ENCODE assay signal across 2 cellular contexts in genomic region chr3:45482829-45483228, GRCh38.
A peak's percentile ranks its signal among the peaks of the same experiment; 100 is the strongest.
TF ChIP-seq lines count a peak whose summit lies in the region.

No MANE protein-coding gene starts in this region.

TF ChIP-seq in IMR-90, 13 proteins besides CTCF, POLR2A, EP300 and RAD21:
- no peak for TF ChIP-seq RCOR1 (IDR thresholded peaks at IDR 0.05; ENCODE audit: insufficient replicate concordance, low read length)
- no peak for TF ChIP-seq NFE2L2 (IDR thresholded peaks at IDR 0.05; ENCODE audit: low read depth, low read length)
- TF ChIP-seq SMC3 (IDR thresholded peaks at IDR 0.05; ENCODE audit: low read depth, low read length) = no peak
- TF ChIP-seq MAFK (IDR thresholded peaks at IDR 0.05; ENCODE audit: low read depth, low read length) = no peak
- no peak for TF ChIP-seq RFX5 (IDR thresholded peaks at IDR 0.05; ENCODE audit: low read depth, low read length)
- TF ChIP-seq CEBPB (IDR thresholded peaks at IDR 0.05; ENCODE audit: low read depth, low read length) = no peak
- TF ChIP-seq ELK1 (IDR thresholded peaks at IDR 0.05; ENCODE audit: borderline replicate concordance, low read depth, low read length) = no peak
- no peak for TF ChIP-seq USF2 (IDR thresholded peaks at IDR 0.05; ENCODE audit: low read depth, low read length)
- TF ChIP-seq MAZ (IDR thresholded peaks at IDR 0.05; ENCODE audit: borderline replicate concordance, low read depth, low read length) = no peak
- TF ChIP-seq BHLHE40 (IDR thresholded peaks at IDR 0.05; ENCODE audit: low read depth, low read length) = no peak
- no peak for TF ChIP-seq CHD1 (IDR thresholded peaks at IDR 0.05; ENCODE audit: low read depth, low read length)
- TF ChIP-seq MXI1 (IDR thresholded peaks at IDR 0.05; ENCODE audit: borderline replicate concordance, low read depth, low read length) = no peak
- TF ChIP-seq FOS (IDR thresholded peaks at IDR 0.05; ENCODE audit: low read depth, low read length) = no peak

TF ChIP-seq in K562, 482 proteins besides CTCF, POLR2A, EP300 and RAD21:
- TF ChIP-seq SMAD3 (CRISPR knock-in tag; conservative IDR thresholded peaks at IDR 0.05) (no peak), TRIM28 (IDR thresholded peaks at IDR 0.05) (peak; percentile 67; the same call in 1 of the 2 replicates), TRIM24 (IDR thresholded peaks at IDR 0.05) (peak in 1 of 2 experiments; percentile 24; a peak in 1 of 4 replicates), ZFP1 (CRISPR knock-in tag; IDR thresholded peaks at IDR 0.05) (no peak), CBX5 (IDR thresholded peaks at IDR 0.05; ENCODE audit: borderline replicate concordance, low read depth) (peak; percentile 91), NUFIP1 (IDR thresholded peaks at IDR 0.05; ENCODE audit: partially characterized antibody) (no peak), CREB5 (CRISPR knock-in tag; IDR thresholded peaks at IDR 0.05) (no peak), ZNF431 (CRISPR knock-in tag; IDR thresholded peaks at IDR 0.05) (peak; percentile 77; the same call in 1 of the 2 replicates), ZNF280A (IDR thresholded peaks at IDR 0.05; ENCODE audit: low read depth, partially characterized antibody) (peak; percentile 47), CBX3 (IDR thresholded peaks at IDR 0.05; ENCODE audit: borderline replicate concordance in 1 of 2, low read length in 2 of 2) (peak; percentile 47 to 96), YY1 (IDR thresholded peaks at IDR 0.05; ENCODE audit: borderline replicate concordance in 1 of 3, control insufficient read depth in 1 of 3, extremely low read depth in 1 of 3, insufficient read depth in 3 of 3, insufficient read length in 1 of 3, insufficient replicate concordance in 2 of 3, low read depth in 1 of 3, low read length in 2 of 3) (peak in 1 of 3 experiments; percentile 38)
